Comparison of ENCODE assay signal across 30 cellular contexts in the genomic region with DNA sequence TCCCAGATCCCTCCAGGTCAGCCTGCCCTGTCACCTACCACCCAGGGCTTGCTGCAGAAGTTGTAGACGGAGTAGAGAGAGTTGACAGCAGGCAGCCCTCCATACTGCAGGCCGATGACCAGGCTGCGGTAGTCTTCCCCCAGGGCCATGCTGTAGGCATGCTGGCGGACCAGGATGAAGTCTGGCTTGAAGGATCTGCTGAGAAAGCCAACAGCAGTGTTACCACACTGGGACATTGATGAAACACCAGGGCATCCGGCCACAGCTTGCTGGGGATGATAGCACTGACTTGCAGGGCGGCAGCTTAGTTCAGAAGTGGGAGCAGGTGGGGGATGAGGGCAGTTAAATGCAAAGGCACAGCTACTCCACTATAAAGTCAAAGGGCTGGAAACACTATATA.
"Had no signal": no experiment of that assay in that cellular context is flagged by ENCODE, and none has a peak within 500 bp of the region (broad histone marks: within the 10 kb centered on the region; RNA-seq: fewer than 3 reads in every experiment).

No MANE protein-coding gene starts in this region.

- H3K27me3 Mint-ChIP-seq: dendritic cell treated with granulocyte-macrophage colony-stimulating factor and Interleukin-4, amounts not matched to agents 40 ng/mL and 50 ng/mL, for 4 days; type B pancreatic cell had no signal

- H3K27ac Mint-ChIP-seq: dendritic cell treated with granulocyte-macrophage colony-stimulating factor and Interleukin-4, amounts not matched to agents 40 ng/mL and 50 ng/mL, for 4 days; endodermal cell; mesothelial cell of epicardium; natural killer cell treated with Interleukin-12 subunit alpha and Interleukin-12 subunit beta and Interleukin-15 and Interleukin-18, amount 100 ng/mL, for 72 hours; stimulated activated memory B cell treated with anti-CD40 and anti-IgM and Interleukin-4, amounts not matched to agents 10 μg/mL and 1 μg/mL and 100 μg/mL, for 72 hours; type B pancreatic cell had no signal

- H3K4me3 ChIP-seq: heart right ventricle, left lung, mucosa of descending colon, prostate gland, right atrium auricular region, smooth muscle cell, testis, tibial artery had no signal

- H3K27me3 ChIP-seq: foreskin keratinocyte, heart right ventricle, left lung, right atrium auricular region, testis, tibial artery had no signal

- ATAC-seq: esophagus mucosa; foreskin keratinocyte; heart right ventricle; left lung; mucosa of descending colon; natural killer cell treated with Interleukin-12 subunit alpha and Interleukin-12 subunit beta and Interleukin-15 and Interleukin-18, amount 100 ng/mL, for 72 hours; sciatic nerve; stimulated activated memory B cell treated with anti-CD40 and anti-IgM and Interleukin-4, amounts not matched to agents 10 μg/mL and 1 μg/mL and 100 μg/mL, for 72 hours; stimulated activated naive CD8-positive, alpha-beta T cell treated with anti-CD3 and anti-CD28 coated beads, Interleukin-15, Interleukin-2, amounts not matched to agents 100 U/mL and 50 U/mL, for 24 hours had no signal

- H3K9me3 Mint-ChIP-seq: dendritic cell treated with granulocyte-macrophage colony-stimulating factor and Interleukin-4, amounts not matched to agents 40 ng/mL and 50 ng/mL, for 4 days; endodermal cell; mesothelial cell of epicardium; natural killer cell treated with Interleukin-12 subunit alpha and Interleukin-12 subunit beta and Interleukin-15 and Interleukin-18, amount 100 ng/mL, for 72 hours; neural crest cell; type B pancreatic cell had no signal

- H3K36me3 Mint-ChIP-seq: mesothelial cell of epicardium; natural killer cell treated with Interleukin-12 subunit alpha and Interleukin-12 subunit beta and Interleukin-15 and Interleukin-18, amount 100 ng/mL, for 72 hours; stimulated activated memory B cell treated with anti-CD40 and anti-IgM and Interleukin-4, amounts not matched to agents 10 μg/mL and 1 μg/mL and 100 μg/mL, for 72 hours; type B pancreatic cell had no signal

- DNase-seq: effector CD8-positive, alpha-beta T cell; endodermal cell; foreskin keratinocyte; glutamatergic neuron; heart right ventricle; hippocampal formation; left cardiac atrium; left lung; mesenchymal stem cell; mucosa of descending colon; naive B cell; nucleus accumbens; stimulated activated CD4-positive, alpha-beta T cell treated with anti-CD3 and anti-CD28 coated beads, Interleukin-2, amount 100 ng/mL, for 24 hours; stimulated activated CD4-positive, alpha-beta T cell treated with anti-CD3 and anti-CD28 coated beads, Interleukin-4, amount 100 ng/mL, for 4 hours; stimulated activated naive CD8-positive, alpha-beta T cell treated with anti-CD3 and anti-CD28 coated beads, Interleukin-15, Interleukin-2, amounts not matched to agents 100 U/mL and 50 U/mL, for 24 hours; substantia nigra; testis; tibial artery had no signal

- H3K4me2 ChIP-seq: smooth muscle cell had no signal

- H3K4me1 ChIP-seq: foreskin keratinocyte, heart right ventricle, left lung, prostate gland, right atrium auricular region, testis, tibial artery had no signal

- H3K9me3 ChIP-seq: heart right ventricle, left lung, mucosa of descending colon, prostate gland, right atrium auricular region, testis, tibial artery had no signal

- H3K4me3 Mint-ChIP-seq: dendritic cell treated with granulocyte-macrophage colony-stimulating factor and Interleukin-4, amounts not matched to agents 40 ng/mL and 50 ng/mL, for 4 days; endodermal cell; mesothelial cell of epicardium; naive B cell; natural killer cell treated with Interleukin-12 subunit alpha and Interleukin-12 subunit beta and Interleukin-15 and Interleukin-18, amount 100 ng/mL, for 72 hours; neural crest cell; stimulated activated memory B cell treated with anti-CD40 and anti-IgM and Interleukin-4, amounts not matched to agents 10 μg/mL and 1 μg/mL and 100 μg/mL, for 72 hours; type B pancreatic cell had no signal

- H3K27ac ChIP-seq: epithelial cell of prostate, foreskin keratinocyte, heart right ventricle, left lung, prostate gland, right atrium auricular region, testis, tibial artery had no signal

- H3K36me3 ChIP-seq: heart right ventricle, left lung, prostate gland, right atrium auricular region, tibial artery had no signal

- H3K4me1 Mint-ChIP-seq: endodermal cell; mesothelial cell of epicardium; naive B cell; neural crest cell; stimulated activated memory B cell treated with anti-CD40 and anti-IgM and Interleukin-4, amounts not matched to agents 10 μg/mL and 1 μg/mL and 100 μg/mL, for 72 hours had no signal
